16 cellular contexts compared by ENCODE assay signal in genomic region chr10:122499491-122499941, GRCh38. TPM values are rescaled to one million over a fixed set of nuclear protein-coding genes. Genes with fewer than 3 reads are reported as not detected.
A peak's percentile ranks its signal among the peaks of the same experiment; 100 is the strongest.
DNase-seq lines count a peak whose midpoint lies in the region; ATAC-seq, FAIRE-seq and TF ChIP-seq lines count a peak whose summit lies in the region.
"Had no signal": no experiment of that assay in that cellular context is flagged by ENCODE, and none has a peak within 500 bp of the region (broad histone marks: within the 10 kb centered on the region; RNA-seq: fewer than 3 reads in every experiment).

No MANE protein-coding gene starts in this region.

- 27 to 39% (median 38%) methylated on average over 5 of the region's 5 CpGs for whole genome bisulfite sequencing in small intestine, 3 donors

- intact Hi-C loops in colonic mucosa (cut with DNase I), result no loop called here
- intact Hi-C loops in CD4-positive, alpha-beta T cell (cut with DNase I, micrococcal nuclease), result no loop called here

- ATAC-seq in CD4-positive, alpha-beta T cell (ENCODE audit: poor library complexity), result no peak

- H3K36me3 ChIP-seq in colonic mucosa (no peaks in the 10 kb centered on the region), small intestine (ENCODE audit: control insufficient read depth in 2 of 2, insufficient read depth in 2 of 2, low read length in 2 of 2) (no peaks in the 10 kb centered on the region)
- H3K36me3 ChIP-seq in effector memory CD4-positive, alpha-beta T cell (ENCODE audit: control insufficient read depth, insufficient read depth, low read length), result no peaks in the 10 kb centered on the region
- H3K36me3 ChIP-seq: ovary had no signal

- no peak for TF ChIP-seq CTCF in colonic mucosa (IDR thresholded peaks at IDR 0.05)
- no peak for TF ChIP-seq CTCF in CD4-positive, alpha-beta T cell (IDR thresholded peaks at IDR 0.05)

- no peak overlapping the region for H3K4me3 Mint-ChIP-seq in CD4-positive, alpha-beta T cell
- H3K4me3 Mint-ChIP-seq: activated naive CD8-positive, alpha-beta T cell treated with anti-CD3 and anti-CD28 coated beads for 36 hours; immature natural killer cell had no signal

- H3K27me3 Mint-ChIP-seq in CD4-positive, alpha-beta T cell, result peaks cover 7% of the 10 kb centered on the region
- H3K27me3 Mint-ChIP-seq: activated naive CD8-positive, alpha-beta T cell treated with anti-CD3 and anti-CD28 coated beads for 36 hours had no signal

- no peak overlapping the region for H3K27ac ChIP-seq in colonic mucosa
- no peak overlapping the region for H3K27ac ChIP-seq in small intestine (ENCODE audit: low read depth in 1 of 2, low read length in 1 of 2)
- H3K27ac ChIP-seq in CD4-positive, alpha-beta T cell (ENCODE audit: low read depth, low read length), result no peak overlapping the region
- no peak overlapping the region for H3K27ac ChIP-seq in effector memory CD4-positive, alpha-beta T cell (ENCODE audit: insufficient read depth, low read length, poor library complexity, severe bottlenecking)
- H3K27ac ChIP-seq: KMS-11 had no signal

- no peak for FAIRE-seq in small intestine (lab: Jason Lieb, UNC)

- H3K4me1 ChIP-seq in colonic mucosa (no peaks in the 10 kb centered on the region), small intestine (ENCODE audit: control insufficient read depth in 2 of 2, insufficient read depth in 1 of 2, low read depth in 1 of 2, low read length in 1 of 2) (peaks cover 0 to 3% of the 10 kb centered on the region in 2 donors)
- peaks cover 4% of the 10 kb centered on the region for H3K4me1 ChIP-seq in effector memory CD4-positive, alpha-beta T cell (ENCODE audit: control insufficient read depth, insufficient read depth, low read length, poor library complexity, severe bottlenecking)
- H3K4me1 ChIP-seq: Caco-2 had no signal

- no peak overlapping the region for H3K9ac ChIP-seq in colonic mucosa (ENCODE audit: low read depth in 2 of 2, low read length in 2 of 2)
- H3K9ac ChIP-seq: KMS-11 had no signal

- H3K27me3 ChIP-seq in colonic mucosa (no peaks in the 10 kb centered on the region), small intestine (ENCODE audit: control insufficient read depth in 2 of 2, insufficient read depth in 2 of 2, low read length in 2 of 2) (no peaks in the 10 kb centered on the region)
- H3K27me3 ChIP-seq in CD4-positive, alpha-beta T cell (ENCODE audit: control insufficient read depth, insufficient read depth, low read length), result no peaks in the 10 kb centered on the region
- H3K27me3 ChIP-seq in effector memory CD4-positive, alpha-beta T cell (replicated peaks; ENCODE audit: control insufficient read depth, insufficient read depth, low read length, poor library complexity, severe bottlenecking), result no peaks in the 10 kb centered on the region
- H3K27me3 ChIP-seq: ovary had no signal

- H3K4me1 Mint-ChIP-seq in CD4-positive, alpha-beta T cell (ENCODE audit: low read depth), result peaks cover 10% of the 10 kb centered on the region
- H3K4me1 Mint-ChIP-seq: immature natural killer cell had no signal

- CTCF ChIA-PET in CD4-positive, alpha-beta T cell (lab: Charles Lee), result no interaction called here

- H3K36me3 Mint-ChIP-seq in CD4-positive, alpha-beta T cell (ENCODE audit: low read depth), result no peaks in the 10 kb centered on the region
- H3K36me3 Mint-ChIP-seq: activated naive CD8-positive, alpha-beta T cell treated with anti-CD3 and anti-CD28 coated beads for 36 hours; immature natural killer cell had no signal

- DNase-seq in EH (ENCODE audit: low read depth), result peak; percentile 38
- DNase-seq in colonic mucosa, result peak; percentile 42
- peak; percentile 50 for DNase-seq in iris pigment epithelial cell (ENCODE audit: low read depth)
- peak; percentile 80 for DNase-seq in small intestine
- no peak for DNase-seq in GM19238 (ENCODE audit: insufficient read length, low spot score)
- DNase-seq in CD4-positive, alpha-beta T cell, result no peak
- no peak for DNase-seq in effector memory CD4-positive, alpha-beta T cell
- no peak for DNase-seq in activated CD8-positive, alpha-beta memory T cell treated with anti-CD3 and anti-CD28 coated beads for 24 hours
- DNase-seq: activated naive CD8-positive, alpha-beta T cell treated with anti-CD3 and anti-CD28 coated beads for 36 hours; Caco-2; immature natural killer cell had no signal

- H3K9me3 ChIP-seq in colonic mucosa (no peaks in the 10 kb centered on the region), small intestine (ENCODE audit: control insufficient read depth, low read depth) (no peaks in the 10 kb centered on the region)
- H3K9me3 ChIP-seq in CD4-positive, alpha-beta T cell (ENCODE audit: control insufficient read depth, low read length), result no peaks in the 10 kb centered on the region
- no peaks in the 10 kb centered on the region for H3K9me3 ChIP-seq in effector memory CD4-positive, alpha-beta T cell (ENCODE audit: control insufficient read depth, low read length)
- H3K9me3 ChIP-seq: Caco-2, ovary had no signal

- POLR2A ChIA-PET in CD4-positive, alpha-beta T cell (lab: Charles Lee), result no interaction called here

- H3K9me3 Mint-ChIP-seq in CD4-positive, alpha-beta T cell, result no peaks in the 10 kb centered on the region
- H3K9me3 Mint-ChIP-seq: activated naive CD8-positive, alpha-beta T cell treated with anti-CD3 and anti-CD28 coated beads for 36 hours had no signal

- no peak overlapping the region for H3K27ac Mint-ChIP-seq in CD4-positive, alpha-beta T cell
- H3K27ac Mint-ChIP-seq: activated naive CD8-positive, alpha-beta T cell treated with anti-CD3 and anti-CD28 coated beads for 36 hours; immature natural killer cell had no signal

- H3K4me3 ChIP-seq in colonic mucosa (no peak overlapping the region), small intestine (ENCODE audit: low read depth in 1 of 2, low read length in 2 of 2) (no peak overlapping the region)
- H3K4me3 ChIP-seq in effector memory CD4-positive, alpha-beta T cell (ENCODE audit: insufficient read depth, low read depth, low read length, poor library complexity, severe bottlenecking), result no peak overlapping the region
- H3K4me3 ChIP-seq: ovary had no signal

RNA-seq across cellular contexts. Expression of gene HTRA1, which starts 38.2 kb away (rescaled TPM):
- 10 to 100 TPM in 1 of 2 donors, 1 to 10 TPM in 1; 8.9 to 26.9 TPM for total RNA-seq in colonic mucosa
- 10 to 100 TPM in 1 of 3 donors, 1 to 10 TPM in 2; 1.6 to 44.7 (median 7.3) TPM for polyA plus RNA-seq in small intestine
- total RNA-seq in CD4-positive, alpha-beta T cell, result not detected
- total RNA-seq: activated CD8-positive, alpha-beta memory T cell treated with anti-CD3 and anti-CD28 coated beads for 36 hours; activated naive CD8-positive, alpha-beta T cell treated with anti-CD3 and anti-CD28 coated beads for 36 hours; OCI-LY7 had no signal

RNA-seq across cellular contexts. Expression of gene ARMS2, which starts 45.1 kb away (rescaled TPM):
- total RNA-seq in colonic mucosa, result not detected
- polyA plus RNA-seq in small intestine, result not detected
- total RNA-seq in CD4-positive, alpha-beta T cell, result not detected
- total RNA-seq: activated CD8-positive, alpha-beta memory T cell treated with anti-CD3 and anti-CD28 coated beads for 36 hours; activated naive CD8-positive, alpha-beta T cell treated with anti-CD3 and anti-CD28 coated beads for 36 hours; Caco-2; H4; OCI-LY7; ovary had no signal
- polyA plus RNA-seq: immature natural killer cell, ovary had no signal

Comparison
In these comparisons a context has a peak if more than half of its experiments do, and no peak if none do; other contexts are left out.
1. DNase-seq: peak in EH (single experiment), colonic mucosa (single experiment), iris pigment epithelial cell (single experiment) and small intestine (single experiment); none in GM19238 (single experiment), CD4-positive, alpha-beta T cell (0 of 10), effector memory CD4-positive, alpha-beta T cell (0 of 3) and activated CD8-positive, alpha-beta memory T cell treated with anti-CD3 and anti-CD28 coated beads for 24 hours (single experiment).
2. RNA of gene HTRA1, which starts 38.2 kb away (total RNA-seq): 8.9 to 26.9 TPM in colonic mucosa; not detected in CD4-positive, alpha-beta T cell; every median in the first group is over 4 times any median in the second.